11 cellular contexts compared by ENCODE assay signal in the genomic region with DNA sequence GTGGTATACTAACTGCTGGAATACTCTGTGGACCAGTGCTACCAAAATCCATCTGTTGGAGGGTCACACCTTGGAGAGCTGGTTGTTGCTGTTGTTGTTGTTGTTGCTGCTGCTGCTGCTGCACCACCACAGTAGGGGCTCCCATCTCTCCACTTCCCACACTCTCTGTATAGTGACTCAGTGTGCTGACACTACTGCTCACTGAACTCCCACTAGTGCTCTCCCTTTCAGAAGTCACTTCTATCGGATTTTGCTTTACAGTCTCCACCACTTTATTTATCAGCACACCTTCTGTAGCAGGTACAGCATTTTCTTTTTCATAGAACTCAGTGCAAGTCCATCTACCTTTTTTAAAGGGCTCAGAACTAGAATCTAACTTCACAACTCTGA. TPM values are rescaled to one million over a fixed set of nuclear protein-coding genes. Genes with fewer than 3 reads are reported as not detected.
A peak's percentile ranks its signal among the peaks of the same experiment; 100 is the strongest.
DNase-seq lines count a peak whose midpoint lies in the region; ATAC-seq and TF ChIP-seq lines count a peak whose summit lies in the region.
"Had no signal": no experiment of that assay in that cellular context is flagged by ENCODE, and none has a peak within 500 bp of the region (broad histone marks: within the 10 kb centered on the region; RNA-seq: fewer than 3 reads in every experiment).

No MANE protein-coding gene starts in this region.

- H3K4me1 ChIP-seq in iPS-15b (ENCODE audit: control insufficient read depth, insufficient read depth, low read length): peaks cover 23% of the 10 kb centered on the region
- H3K4me1 ChIP-seq in tibial nerve: peaks cover 0 to 51% (median 22%) of the 10 kb centered on the region in 4 donors

- CTCF ChIA-PET in WTC11 (lab: Charles Lee): interaction anchor here (0.6 to 1.6 kb wide), 8 partner anchors 13 to 244 kb away, joined by 3 to 6 read pairs (median 4); no protein-coding TSS in a partner anchor

- peaks cover 50% of the 10 kb centered on the region for H3K4me1 Mint-ChIP-seq in activated T-cell treated with anti-CD3 and anti-CD28 coated beads, Interleukin-2, amount 50 U/mL, for 4 hours (ENCODE audit: low read depth)
- peaks cover 56% of the 10 kb centered on the region for H3K4me1 Mint-ChIP-seq in WTC11
- peaks cover 32% of the 10 kb centered on the region for H3K4me1 Mint-ChIP-seq in stimulated activated effector memory CD8-positive, alpha-beta T cell treated with anti-CD3 and anti-CD28 coated beads, Interleukin-12 subunit alpha, Interleukin-12 subunit beta, amount 100 ng/mL, for 72 hours

- H3K36me3 ChIP-seq in iPS-15b (ENCODE audit: control insufficient read depth, insufficient read depth, low read length) (peaks cover 10% of the 10 kb centered on the region), tibial nerve (no peaks in the 10 kb centered on the region)

- H3K27ac ChIP-seq in tibial nerve: no peak overlapping the region

- no peak for TF ChIP-seq POLR2A in tibial nerve (IDR thresholded peaks at IDR 0.05)

- no peaks in the 10 kb centered on the region for H3K9me3 Mint-ChIP-seq in activated T-cell treated with anti-CD3 and anti-CD28 coated beads, Interleukin-2, amount 50 U/mL, for 4 hours
- H3K9me3 Mint-ChIP-seq in WTC11: no peaks in the 10 kb centered on the region
- no peaks in the 10 kb centered on the region for H3K9me3 Mint-ChIP-seq in stimulated activated effector memory CD8-positive, alpha-beta T cell treated with anti-CD3 and anti-CD28 coated beads, Interleukin-12 subunit alpha, Interleukin-12 subunit beta, amount 100 ng/mL, for 72 hours

- peak overlapping the region; percentile 4 for H3K4me3 Mint-ChIP-seq in activated T-cell treated with anti-CD3 and anti-CD28 coated beads, Interleukin-2, amount 50 U/mL, for 4 hours
- H3K4me3 Mint-ChIP-seq in WTC11: peak overlapping the region; percentile 92
- H3K4me3 Mint-ChIP-seq in stimulated activated effector memory CD8-positive, alpha-beta T cell treated with anti-CD3 and anti-CD28 coated beads, Interleukin-12 subunit alpha, Interleukin-12 subunit beta, amount 100 ng/mL, for 72 hours: peak overlapping the region; percentile 89

- no peak for TF ChIP-seq EP300 in tibial nerve (IDR thresholded peaks at IDR 0.05)

- WGBS in tibial nerve, 2 donors: 68 to 70% methylated on average over 1 of the region's 1 CpG

- H3K9ac ChIP-seq in iPS-15b (ENCODE audit: low read depth, low read length): no peak overlapping the region

- H3K27me3 ChIP-seq in iPS-15b (ENCODE audit: control insufficient read depth, insufficient read depth, low read length) (no peaks in the 10 kb centered on the region), tibial nerve (no peaks in the 10 kb centered on the region)

- no peaks in the 10 kb centered on the region for H3K36me3 Mint-ChIP-seq in activated T-cell treated with anti-CD3 and anti-CD28 coated beads, Interleukin-2, amount 50 U/mL, for 4 hours (ENCODE audit: insufficient read depth)
- H3K36me3 Mint-ChIP-seq in WTC11: peaks cover 25% of the 10 kb centered on the region
- peaks cover 20% of the 10 kb centered on the region for H3K36me3 Mint-ChIP-seq in stimulated activated effector memory CD8-positive, alpha-beta T cell treated with anti-CD3 and anti-CD28 coated beads, Interleukin-12 subunit alpha, Interleukin-12 subunit beta, amount 100 ng/mL, for 72 hours

- POLR2A ChIA-PET in WTC11 (lab: Charles Lee): interaction anchor here (0.6 kb wide), 1 partner anchor 76 kb away, joined by 6 read pairs; no protein-coding TSS in a partner anchor

- H3K4me3 ChIP-seq in iPS-15b (ENCODE audit: low read depth, low read length): peak overlapping the region; percentile 53
- no peak overlapping the region for H3K4me3 ChIP-seq in tibial nerve

- no peak for DNase-seq in activated T-cell treated with anti-CD3 and anti-CD28 coated beads, Interleukin-2, amount 50 U/mL, for 4 hours
- DNase-seq in activated T-cell treated with anti-CD3 and anti-CD28 coated beads for 4 hours (no peak), WTC11 (ENCODE audit: low spot score) (no peak), tibial nerve (ENCODE audit: low spot score in 2 of 2) (no peak), globus pallidus (ENCODE audit: low spot score) (no peak), RKO (ENCODE audit: low spot score) (no peak)
- DNase-seq in stimulated activated effector memory CD8-positive, alpha-beta T cell treated with anti-CD3 and anti-CD28 coated beads, Interleukin-12 subunit alpha, Interleukin-12 subunit beta, amount 100 ng/mL, for 72 hours (ENCODE audit: low spot score in 2 of 2): no peak
- DNase-seq: activated CD4-positive, alpha-beta T cell treated with anti-CD3 and anti-CD28 coated beads for 4 hours; KG1; NK-92 treated with Interleukin-12 subunit alpha and Interleukin-12 subunit beta, amount 100 ng/mL, for 24 hours had no signal

- no peaks in the 10 kb centered on the region for H3K9me3 ChIP-seq in iPS-15b (ENCODE audit: control insufficient read depth, insufficient read depth, low read length)
- no peaks in the 10 kb centered on the region for H3K9me3 ChIP-seq in tibial nerve

- H3K27ac Mint-ChIP-seq in WTC11: peak overlapping the region; percentile 67
- H3K27ac Mint-ChIP-seq in stimulated activated effector memory CD8-positive, alpha-beta T cell treated with anti-CD3 and anti-CD28 coated beads, Interleukin-12 subunit alpha, Interleukin-12 subunit beta, amount 100 ng/mL, for 72 hours: no peak overlapping the region

- ATAC-seq in activated T-cell treated with anti-CD3 and anti-CD28 coated beads, Interleukin-2, amount 50 U/mL, for 4 hours: no peak
- ATAC-seq in WTC11: no peak
- ATAC-seq in stimulated activated effector memory CD8-positive, alpha-beta T cell treated with anti-CD3 and anti-CD28 coated beads, Interleukin-12 subunit alpha, Interleukin-12 subunit beta, amount 100 ng/mL, for 72 hours: peak; percentile 19

- H3K27me3 Mint-ChIP-seq in activated T-cell treated with anti-CD3 and anti-CD28 coated beads, Interleukin-2, amount 50 U/mL, for 4 hours (ENCODE audit: low read depth): no peaks in the 10 kb centered on the region
- H3K27me3 Mint-ChIP-seq in WTC11 (ENCODE audit: low read depth): no peaks in the 10 kb centered on the region

- TF ChIP-seq CTCF in WTC11 (IDR thresholded peaks at IDR 0.05): no peak
- TF ChIP-seq CTCF in tibial nerve (IDR thresholded peaks at IDR 0.05): no peak

TF ChIP-seq in WTC11, 78 proteins besides CTCF, POLR2A, EP300 and RAD21 (continues in another document):
- no peak for TF ChIP-seq IRF2 (CRISPR knock-in tag; IDR thresholded peaks at IDR 0.05; ENCODE audit: borderline replicate concordance, low read depth)
- TF ChIP-seq, protein P1, sequence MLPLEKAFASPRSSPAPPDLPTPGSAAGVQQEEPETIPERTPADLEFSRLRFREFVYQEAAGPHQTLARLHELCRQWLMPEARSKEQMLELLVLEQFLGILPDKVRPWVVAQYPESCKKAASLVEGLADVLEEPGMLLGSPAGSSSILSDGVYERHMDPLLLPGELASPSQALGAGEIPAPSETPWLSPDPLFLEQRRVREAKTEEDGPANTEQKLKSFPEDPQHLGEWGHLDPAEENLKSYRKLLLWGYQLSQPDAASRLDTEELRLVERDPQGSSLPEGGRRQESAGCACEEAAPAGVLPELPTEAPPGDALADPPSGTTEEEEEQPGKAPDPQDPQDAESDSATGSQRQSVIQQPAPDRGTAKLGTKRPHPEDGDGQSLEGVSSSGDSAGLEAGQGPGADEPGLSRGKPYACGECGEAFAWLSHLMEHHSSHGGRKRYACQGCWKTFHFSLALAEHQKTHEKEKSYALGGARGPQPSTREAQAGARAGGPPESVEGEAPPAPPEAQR (CRISPR knock-in tag; IDR thresholded peaks at IDR 0.05): no peak
- no peak for TF ChIP-seq ZNF219 (CRISPR knock-in tag; IDR thresholded peaks at IDR 0.05; ENCODE audit: borderline replicate concordance)
- TF ChIP-seq PRRX2 (CRISPR knock-in tag; IDR thresholded peaks at IDR 0.05): no peak
- TF ChIP-seq FOXP1 (CRISPR knock-in tag; IDR thresholded peaks at IDR 0.05; ENCODE audit: borderline replicate concordance): no peak
- TF ChIP-seq, protein P2, sequence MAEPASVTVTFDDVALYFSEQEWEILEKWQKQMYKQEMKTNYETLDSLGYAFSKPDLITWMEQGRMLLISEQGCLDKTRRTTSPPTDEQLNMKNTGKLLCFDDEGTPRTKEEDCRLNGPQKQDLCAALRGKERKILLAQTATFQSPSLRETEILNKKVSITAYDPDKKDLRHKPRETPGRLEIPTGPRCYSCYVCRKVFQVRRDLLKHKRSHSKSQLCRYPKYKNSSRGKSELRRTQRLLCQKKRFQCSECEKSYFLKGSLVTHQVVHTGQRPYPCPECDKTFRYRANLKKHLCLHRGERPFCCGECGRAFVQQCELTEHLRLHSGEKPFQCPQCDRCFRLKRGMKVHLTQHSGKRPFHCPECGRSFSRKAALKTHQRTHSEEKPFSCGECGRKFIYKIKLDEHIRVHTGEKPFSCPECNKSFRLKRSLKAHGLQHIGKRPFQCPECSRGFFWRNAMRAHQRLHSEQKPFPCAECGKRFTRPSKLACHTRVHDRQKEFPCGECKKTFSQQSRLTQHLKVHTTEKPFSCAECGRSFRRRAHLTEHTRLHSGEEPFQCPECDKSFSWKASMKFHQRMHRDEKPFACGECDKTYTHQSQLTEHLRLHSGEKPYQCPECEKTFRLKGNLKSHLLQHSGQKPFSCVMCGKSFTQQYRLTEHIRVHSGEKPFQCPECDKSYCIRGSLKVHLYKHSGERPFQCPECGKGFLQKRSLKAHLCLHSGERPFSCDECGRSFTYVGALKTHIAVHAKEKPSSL (CRISPR knock-in tag; conservative IDR thresholded peaks at IDR 0.05): no peak
- TF ChIP-seq, protein P3, sequence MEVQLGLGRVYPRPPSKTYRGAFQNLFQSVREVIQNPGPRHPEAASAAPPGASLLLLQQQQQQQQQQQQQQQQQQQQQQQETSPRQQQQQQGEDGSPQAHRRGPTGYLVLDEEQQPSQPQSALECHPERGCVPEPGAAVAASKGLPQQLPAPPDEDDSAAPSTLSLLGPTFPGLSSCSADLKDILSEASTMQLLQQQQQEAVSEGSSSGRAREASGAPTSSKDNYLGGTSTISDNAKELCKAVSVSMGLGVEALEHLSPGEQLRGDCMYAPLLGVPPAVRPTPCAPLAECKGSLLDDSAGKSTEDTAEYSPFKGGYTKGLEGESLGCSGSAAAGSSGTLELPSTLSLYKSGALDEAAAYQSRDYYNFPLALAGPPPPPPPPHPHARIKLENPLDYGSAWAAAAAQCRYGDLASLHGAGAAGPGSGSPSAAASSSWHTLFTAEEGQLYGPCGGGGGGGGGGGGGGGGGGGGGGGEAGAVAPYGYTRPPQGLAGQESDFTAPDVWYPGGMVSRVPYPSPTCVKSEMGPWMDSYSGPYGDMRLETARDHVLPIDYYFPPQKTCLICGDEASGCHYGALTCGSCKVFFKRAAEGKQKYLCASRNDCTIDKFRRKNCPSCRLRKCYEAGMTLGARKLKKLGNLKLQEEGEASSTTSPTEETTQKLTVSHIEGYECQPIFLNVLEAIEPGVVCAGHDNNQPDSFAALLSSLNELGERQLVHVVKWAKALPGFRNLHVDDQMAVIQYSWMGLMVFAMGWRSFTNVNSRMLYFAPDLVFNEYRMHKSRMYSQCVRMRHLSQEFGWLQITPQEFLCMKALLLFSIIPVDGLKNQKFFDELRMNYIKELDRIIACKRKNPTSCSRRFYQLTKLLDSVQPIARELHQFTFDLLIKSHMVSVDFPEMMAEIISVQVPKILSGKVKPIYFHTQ (CRISPR knock-in tag; IDR thresholded peaks at IDR 0.05): no peak

RNA-seq across cellular contexts. Expression of a gene that starts 1.7 kb away (rescaled TPM):
- total RNA-seq in activated T-cell treated with anti-CD3 and anti-CD28 coated beads, Interleukin-2, amount 50 U/mL, for 4 hours: 1 to 10 TPM; 3.9 to 5.6 (median 4.8) TPM
- 72.5 to 88.8 TPM (median 82.2 TPM) in 3 replicates for total RNA-seq in WTC11 (2021)
- total RNA-seq in tibial nerve: 100 to 1,000 TPM; 203 to 334 (median 213) TPM

Comparison
In these comparisons a context has a peak if more than half of its experiments do, and no peak if none do; other contexts are left out.
1. H3K4me3 Mint-ChIP-seq: peak in every context shown above with its lines; median percentile 92 in WTC11; 89 in stimulated activated effector memory CD8-positive, alpha-beta T cell treated with anti-CD3 and anti-CD28 coated beads, Interleukin-12 subunit alpha, Interleukin-12 subunit beta, amount 100 ng/mL, for 72 hours; 4 in activated T-cell treated with anti-CD3 and anti-CD28 coated beads, Interleukin-2, amount 50 U/mL, for 4 hours.
2. RNA of a gene that starts 1.7 kb away (total RNA-seq): 203 to 334 TPM in tibial nerve and 72.5 to 88.8 TPM in WTC11; 3.9 to 5.6 TPM in activated T-cell treated with anti-CD3 and anti-CD28 coated beads, Interleukin-2, amount 50 U/mL, for 4 hours; every median in the first group is over 10 times any median in the second.